In the genomic region with DNA sequence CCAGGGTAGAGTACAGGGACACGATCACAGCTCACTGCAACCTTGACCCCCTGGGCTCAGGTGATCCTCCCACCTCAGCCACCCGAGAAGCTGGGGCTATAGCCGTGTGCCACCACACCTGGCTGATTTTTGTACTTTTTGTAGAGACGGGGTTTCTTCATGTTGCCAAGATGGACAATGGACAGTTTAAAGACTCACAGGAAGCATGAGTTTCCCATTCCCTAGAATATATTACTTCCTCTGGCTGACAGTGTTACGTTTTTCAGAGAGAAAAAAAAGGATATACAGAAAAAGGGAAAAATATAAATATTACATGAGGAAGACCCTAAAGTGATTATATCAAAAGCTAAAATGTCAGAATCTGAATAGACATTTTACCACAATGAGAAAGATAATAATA, we compare ENCODE assay signal across 29 cellular contexts.
"Had no signal": no experiment of that assay in that cellular context is flagged by ENCODE, and none has a peak within 500 bp of the region (broad histone marks: within the 10 kb centered on the region; RNA-seq: fewer than 3 reads in every experiment).

No MANE protein-coding gene starts in this region.

- H3K27ac Mint-ChIP-seq: natural killer cell treated with Interleukin-12 subunit alpha and Interleukin-12 subunit beta and Interleukin-15 and Interleukin-18, amount 100 ng/mL, for 72 hours; stimulated activated effector memory CD8-positive, alpha-beta T cell treated with anti-CD3 and anti-CD28 coated beads, Interleukin-12 subunit alpha, Interleukin-12 subunit beta, amount 100 ng/mL, for 72 hours; stimulated activated naive B cell treated with anti-CD40 and anti-IgM and Interleukin-4, amounts not matched to agents 10 μg/mL and 1 μg/mL and 100 μg/mL, for 72 hours; stimulated activated naive CD8-positive, alpha-beta T cell treated with anti-CD3 and anti-CD28 coated beads, Interleukin-15, Interleukin-2, amounts not matched to agents 100 ng/mL and 50 ng/mL, for 24 hours had no signal

- ATAC-seq: naive thymus-derived CD8-positive, alpha-beta T cell; natural killer cell treated with Interleukin-12 subunit alpha and Interleukin-12 subunit beta and Interleukin-15 and Interleukin-18, amount 100 ng/mL, for 72 hours; psoas muscle; right cardiac atrium; right lobe of liver; stimulated activated effector memory CD8-positive, alpha-beta T cell treated with anti-CD3 and anti-CD28 coated beads, Interleukin-12 subunit alpha, Interleukin-12 subunit beta, amount 100 ng/mL, for 72 hours; stimulated activated naive B cell treated with anti-CD40 and anti-IgM and Interleukin-4, amounts not matched to agents 10 μg/mL and 1 μg/mL and 100 μg/mL, for 72 hours; upper lobe of right lung had no signal

- DNase-seq: naive thymus-derived CD8-positive, alpha-beta T cell; nephron progenitor cell; nucleus accumbens; posterior cingulate gyrus; psoas muscle; right cardiac atrium; right lobe of liver; sigmoid colon; small intestine; stimulated activated CD4-positive, alpha-beta T cell treated with anti-CD3 and anti-CD28 coated beads, Interleukin-15, amount 100 ng/mL, for 24 hours; stimulated activated CD4-positive, alpha-beta T cell treated with anti-CD3 and anti-CD28 coated beads, Interleukin-2, amount 100 ng/mL, for 24 hours; stimulated activated CD4-positive, alpha-beta T cell treated with anti-CD3 and anti-CD28 coated beads, Interleukin-2, amount 100 ng/mL, for 48 hours; stimulated activated CD4-positive, alpha-beta T cell treated with anti-CD3 and anti-CD28 coated beads, Interleukin-4, amount 100 ng/mL, for 24 hours; stimulated activated naive B cell treated with anti-CD40 and anti-IgM and Interleukin-4, amounts not matched to agents 10 μg/mL and 1 μg/mL and 100 μg/mL, for 72 hours; stimulated activated naive CD4-positive, alpha-beta T cell treated with Interleukin-2 at 50 U/mL for 16 hours; stomach; thyroid gland; transverse colon; upper lobe of right lung; uterus had no signal

- H2AFZ ChIP-seq: parathyroid adenoma had no signal

- H3K36me3 Mint-ChIP-seq: natural killer cell treated with Interleukin-12 subunit alpha and Interleukin-12 subunit beta and Interleukin-15 and Interleukin-18, amount 100 ng/mL, for 72 hours had no signal

- H3K9me3 Mint-ChIP-seq: naive thymus-derived CD8-positive, alpha-beta T cell; natural killer cell treated with Interleukin-12 subunit alpha and Interleukin-12 subunit beta and Interleukin-15 and Interleukin-18, amount 100 ng/mL, for 72 hours; nephron progenitor cell; neural crest cell; stimulated activated effector memory CD8-positive, alpha-beta T cell treated with anti-CD3 and anti-CD28 coated beads, Interleukin-12 subunit alpha, Interleukin-12 subunit beta, amount 100 ng/mL, for 72 hours; stimulated activated naive B cell treated with anti-CD40 and anti-IgM and Interleukin-4, amounts not matched to agents 10 μg/mL and 1 μg/mL and 100 μg/mL, for 72 hours; stimulated activated naive CD8-positive, alpha-beta T cell treated with anti-CD3 and anti-CD28 coated beads, Interleukin-15, Interleukin-2, amounts not matched to agents 100 ng/mL and 50 ng/mL, for 24 hours; type B pancreatic cell had no signal

- H3K9ac ChIP-seq: parathyroid adenoma had no signal

- H3K4me3 ChIP-seq: psoas muscle, right lobe of liver, sigmoid colon, stomach, thoracic aorta, thyroid gland, transverse colon, upper lobe of right lung, uterus had no signal

- H3K36me3 ChIP-seq: neutrophil, right lobe of liver, sigmoid colon, thoracic aorta, thyroid gland, transverse colon, upper lobe of right lung, uterus had no signal

- H3K27me3 Mint-ChIP-seq: naive thymus-derived CD8-positive, alpha-beta T cell; natural killer cell treated with Interleukin-12 subunit alpha and Interleukin-12 subunit beta and Interleukin-15 and Interleukin-18, amount 100 ng/mL, for 72 hours; progenitor cell of endocrine pancreas; stimulated activated naive B cell treated with anti-CD40 and anti-IgM and Interleukin-4, amounts not matched to agents 10 μg/mL and 1 μg/mL and 100 μg/mL, for 72 hours; stimulated activated naive CD8-positive, alpha-beta T cell treated with anti-CD3 and anti-CD28 coated beads, Interleukin-15, Interleukin-2, amounts not matched to agents 100 ng/mL and 50 ng/mL, for 24 hours; type B pancreatic cell had no signal

- H3K4me3 Mint-ChIP-seq: natural killer cell treated with Interleukin-12 subunit alpha and Interleukin-12 subunit beta and Interleukin-15 and Interleukin-18, amount 100 ng/mL, for 72 hours; nephron progenitor cell; neural crest cell; stimulated activated effector memory CD8-positive, alpha-beta T cell treated with anti-CD3 and anti-CD28 coated beads, Interleukin-12 subunit alpha, Interleukin-12 subunit beta, amount 100 ng/mL, for 72 hours; stimulated activated naive B cell treated with anti-CD40 and anti-IgM and Interleukin-4, amounts not matched to agents 10 μg/mL and 1 μg/mL and 100 μg/mL, for 72 hours; stimulated activated naive CD8-positive, alpha-beta T cell treated with anti-CD3 and anti-CD28 coated beads, Interleukin-15, Interleukin-2, amounts not matched to agents 100 ng/mL and 50 ng/mL, for 24 hours had no signal

- H3K9me3 ChIP-seq: neutrophil, psoas muscle, right lobe of liver, sigmoid colon, stomach, thoracic aorta, thyroid gland, transverse colon, upper lobe of right lung, uterus had no signal

- H3K4me1 ChIP-seq: parathyroid adenoma, upper lobe of right lung, uterus had no signal

- H3K27me3 ChIP-seq: neutrophil, right lobe of liver, sigmoid colon, stomach, thyroid gland, transverse colon, upper lobe of right lung, uterus had no signal

- H3K27ac ChIP-seq: neutrophil, parathyroid adenoma, psoas muscle, right lobe of liver, sigmoid colon, stomach, thoracic aorta, thyroid gland, transverse colon, upper lobe of right lung, uterus had no signal
